Comparison of ENCODE assay signal across 8 cellular contexts in the genomic region with DNA sequence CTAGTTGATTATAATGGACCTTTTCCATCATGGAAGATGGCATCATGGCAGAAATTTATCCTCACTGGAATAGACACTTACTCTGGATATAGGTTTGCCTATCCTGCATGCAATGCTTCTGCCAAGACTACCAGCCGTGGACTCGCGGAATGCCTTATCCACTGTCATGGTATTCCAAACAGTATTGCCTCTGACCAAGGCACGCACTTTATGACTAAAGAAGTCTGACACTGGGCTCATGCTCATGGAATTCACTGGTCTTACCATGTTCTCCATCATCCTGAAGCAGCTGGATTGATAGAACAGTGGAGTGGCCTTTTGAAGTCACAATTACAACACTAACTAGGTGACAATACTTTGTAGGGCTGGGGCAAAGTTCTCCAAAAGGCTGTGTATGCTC. TPM values are rescaled to one million over a fixed set of nuclear protein-coding genes. Genes with fewer than 3 reads are reported as not detected.
DNase-seq lines count a peak whose midpoint lies in the region; ATAC-seq, FAIRE-seq and TF ChIP-seq lines count a peak whose summit lies in the region.
"Not testable (repeated sequence)": the region's sequence is repeated elsewhere in the genome, so short reads cannot be mapped to it uniquely, and the experiment has no call there.

No MANE protein-coding gene starts in this region.

- not testable (repeated sequence) for H3K27ac Mint-ChIP-seq in astrocyte (ENCODE audit: unreplicated experiment)

- not testable (repeated sequence) for H2AK9ac ChIP-seq in IMR-90 (replicated peaks; ENCODE audit: low read depth, low read length, poor library complexity)

- H3K79me2 ChIP-seq in PC-9 (ENCODE audit: low read depth), result peaks cover 69% of the 10 kb centered on the region
- H3K79me2 ChIP-seq in astrocyte (ENCODE audit: insufficient read depth, low read length), result peaks cover 34% of the 10 kb centered on the region

- peak overlapping the region; percentile 75 for H3K27ac ChIP-seq in AG04450 (ENCODE audit: low read depth, low read length)
- peak overlapping the region; percentile 69 for H3K27ac ChIP-seq in IMR-90 (ENCODE audit: insufficient read depth, low read length)
- H3K27ac ChIP-seq in PC-9, result peak overlapping the region; percentile 76
- peak overlapping the region; percentile 76 for H3K27ac ChIP-seq in astrocyte (ENCODE audit: low read depth, low read length)
- H3K27ac ChIP-seq in epithelial cell of prostate, result peak overlapping the region; percentile 63
- peak overlapping the region; percentile 20 for H3K27ac ChIP-seq in neutrophil
- peak overlapping the region in 4 of 5 donors; percentile 3 to 73 (median 8) for H3K27ac ChIP-seq in stomach

- H2BK15ac ChIP-seq in IMR-90 (ENCODE audit: low read depth, low read length), result peak overlapping the region; percentile 69; the same call in 1 of the 3 replicates

- TF ChIP-seq POLR2A in IMR-90 (IDR thresholded peaks at IDR 0.05; ENCODE audit: low read depth, low read length); stomach (IDR thresholded peaks at IDR 0.05): not testable (repeated sequence)

- H2AFZ ChIP-seq in IMR-90 (replicated peaks; ENCODE audit: low read length, poor library complexity); PC-9; astrocyte (ENCODE audit: low read depth, low read length): not testable (repeated sequence)

- not testable (repeated sequence) for H3K9me3 ChIP-seq in AG04450 (ENCODE audit: control insufficient read depth, insufficient read depth, low read length); IMR-90 (ENCODE audit: control insufficient read depth, insufficient read depth, low read length); PC-9 (ENCODE audit: insufficient read depth, low read depth); astrocyte (ENCODE audit: insufficient read depth, low read depth, low read length); neutrophil; stomach

- H2BK20ac ChIP-seq in IMR-90 (ENCODE audit: low read depth, low read length), result peak overlapping the region; percentile 7; the same call in 1 of the 2 replicates

- peak overlapping the region; percentile 75 for H2BK120ac ChIP-seq in IMR-90 (ENCODE audit: low read depth, low read length)

- H3K36me3 ChIP-seq in IMR-90 (ENCODE audit: control insufficient read depth, insufficient read depth, low read length) (peaks cover 11% of the 10 kb centered on the region), PC-9 (ENCODE audit: low read depth) (peaks cover 50% of the 10 kb centered on the region), neutrophil (peaks cover 29% of the 10 kb centered on the region), stomach (peaks cover 0 to 23% (median 10%) of the 10 kb centered on the region in 4 donors)
- not testable (repeated sequence) for H3K36me3 ChIP-seq in astrocyte (ENCODE audit: insufficient read depth, low read length)

- FAIRE-seq in astrocyte (lab: Jason Lieb, UNC), result not testable (repeated sequence)

- H3K4me3 Mint-ChIP-seq in astrocyte (ENCODE audit: unreplicated experiment), result not testable (repeated sequence)

- H3K4me1 Mint-ChIP-seq in astrocyte (ENCODE audit: low read depth, unreplicated experiment), result peaks cover 29% of the 10 kb centered on the region

- not testable (repeated sequence) for H3K4me3 ChIP-seq in AG04450 (ENCODE audit: low read depth, low read length); IMR-90 (ENCODE audit: insufficient read depth, low read depth, low read length); PC-9; astrocyte (ENCODE audit: insufficient read depth, low read depth, low read length); neutrophil (ENCODE audit: low read depth in 1 of 2, low read length in 1 of 2); stomach

- intact Hi-C loops in IMR-90 (cut with micrococcal nuclease); stomach (cut with DNase I; ENCODE audit: low total_unique reads): not testable (repeated sequence)
- intact Hi-C loops in PC-9 (cut with micrococcal nuclease; ENCODE audit: unreplicated experiment), result loop anchor here (1.0 to 5.0 kb wide), 3 partner anchors 15 to 413 kb away; a partner anchor contains a TSS

- TF ChIP-seq EP300 in stomach (IDR thresholded peaks at IDR 0.05), result not testable (repeated sequence)

- DNase-seq in AG04450 (ENCODE audit: low read depth, low spot score); PC-9; astrocyte (ENCODE audit: low read depth); epithelial cell of prostate (ENCODE audit: low read depth, low spot score); stomach: not testable (repeated sequence)
- DNase-seq in ELR (ENCODE audit: low read depth) (peak; percentile 40), IMR-90 (peak; percentile 59)

- H3K79me1 ChIP-seq in IMR-90 (ENCODE audit: low read depth in 1 of 2, low read length in 2 of 2), result peaks cover 51 to 83% of the 10 kb centered on the region in 2 experiments

- H3F3A ChIP-seq in PC-9 (ENCODE audit: insufficient read depth, low read depth), result peaks cover 56% of the 10 kb centered on the region

- 0 out of 2 replicates have a peak overlapping the region, but pooled peaks have one; percentile 48 for H3K23ac ChIP-seq in IMR-90 (ENCODE audit: low read depth, low read length)

- H2AK5ac ChIP-seq in IMR-90 (ENCODE audit: low read depth, low read length), result peak overlapping the region; percentile 92

- H3K27me3 Mint-ChIP-seq in astrocyte (ENCODE audit: low read depth, unreplicated experiment), result not testable (repeated sequence)

- POLR2A ChIA-PET in AG04450 (lab: Yijun Ruan, JAX); IMR-90 (lab: Charles Lee; ENCODE audit: unreplicated experiment); PC-9 (lab: Charles Lee; ENCODE audit: unreplicated experiment): not testable (repeated sequence)

- H3K4me1 ChIP-seq in IMR-90 (ENCODE audit: control insufficient read depth, insufficient read depth, low read length) (peaks cover 16% of the 10 kb centered on the region), PC-9 (replicated peaks; ENCODE audit: insufficient read depth) (peaks cover 70% of the 10 kb centered on the region), astrocyte (ENCODE audit: insufficient read depth, low read length) (peaks cover 38% of the 10 kb centered on the region), stomach (peaks cover 11 to 62% (median 31%) of the 10 kb centered on the region in 4 donors)
- not testable (repeated sequence) for H3K4me1 ChIP-seq in neutrophil (ENCODE audit: control insufficient read depth in 1 of 2, insufficient read depth in 1 of 2, low read depth in 1 of 2, low read length in 1 of 2)

- H3K4me2 ChIP-seq in IMR-90 (ENCODE audit: low read depth, low read length), result not testable (repeated sequence)
- H3K4me2 ChIP-seq in PC-9 (peak overlapping the region; percentile 19), astrocyte (ENCODE audit: low read length) (peak overlapping the region; percentile 25)

- peaks cover 35% of the 10 kb centered on the region for H3K36me3 Mint-ChIP-seq in astrocyte (ENCODE audit: low read depth, unreplicated experiment)

- H3K56ac ChIP-seq in IMR-90 (ENCODE audit: extremely low read depth, insufficient read depth, low read length), result not testable (repeated sequence)

- not testable (repeated sequence) for TF ChIP-seq CTCF in AG04450 (IDR thresholded peaks at IDR 0.05; ENCODE audit: low read depth, low read length); IMR-90 (conservative IDR thresholded peaks at IDR 0.05; ENCODE audit: low read depth, low read length); PC-9 (conservative IDR thresholded peaks at IDR 0.05); astrocyte (IDR thresholded peaks at IDR 0.05; ENCODE audit: insufficient read depth, low read depth, low read length); neutrophil (IDR thresholded peaks at IDR 0.05); stomach (IDR thresholded peaks at IDR 0.05)

- peak overlapping the region; percentile 49; the same call in 1 of the 2 replicates for H3K14ac ChIP-seq in IMR-90 (replicated peaks; ENCODE audit: low read depth, low read length)

- not testable (repeated sequence) for TF ChIP-seq RAD21 in IMR-90 (IDR thresholded peaks at IDR 0.05; ENCODE audit: low read length)

- not testable (repeated sequence) for H3K27me3 ChIP-seq in AG04450 (ENCODE audit: control insufficient read depth, insufficient read depth, low read length); IMR-90 (ENCODE audit: control insufficient read depth, insufficient read depth, low read length); PC-9 (ENCODE audit: insufficient read depth, low read depth); astrocyte (ENCODE audit: insufficient read depth, low read length); neutrophil; stomach

- peak overlapping the region; percentile 43 to 62; a peak in 3 of 4 replicates for H4K8ac ChIP-seq in IMR-90 (ENCODE audit: low read depth in 2 of 2, low read length in 2 of 2)

- H2BK5ac ChIP-seq in IMR-90 (ENCODE audit: low read depth, low read length, poor library complexity, severe bottlenecking), result peak overlapping the region; percentile 89

- not testable (repeated sequence) for H4K20me1 ChIP-seq in IMR-90 (ENCODE audit: insufficient read depth, low read length); PC-9 (ENCODE audit: insufficient read depth); astrocyte (ENCODE audit: insufficient read depth, low read length)

- peak overlapping the region; percentile 24; the same call in 1 of the 2 replicates for H3K18ac ChIP-seq in IMR-90 (ENCODE audit: low read depth, low read length)

- not testable (repeated sequence) for ATAC-seq in IMR-90 (ENCODE audit: low read depth)

- H4K5ac ChIP-seq in IMR-90 (ENCODE audit: low read depth, low read length), result not testable (repeated sequence)

- dilution Hi-C loops in IMR-90 (cut with HindIII; ENCODE audit: low sequenced_read_pairs, unreplicated experiment), result not testable (repeated sequence)

- not testable (repeated sequence) for H3K9me3 Mint-ChIP-seq in astrocyte (ENCODE audit: unreplicated experiment)

- H3K9ac ChIP-seq in IMR-90 (ENCODE audit: low read depth, low read length); astrocyte (ENCODE audit: low read length): not testable (repeated sequence)

- H3K4ac ChIP-seq in IMR-90 (ENCODE audit: low read depth, low read length), result peak overlapping the region; percentile 85

- CTCF ChIA-PET in AG04450 (lab: Charles Lee); IMR-90 (lab: Yijun Ruan, JAX); PC-9 (lab: Charles Lee): not testable (repeated sequence)

- H3K9me2 ChIP-seq in PC-9 (ENCODE audit: insufficient read depth), result not testable (repeated sequence)

- H3K9me1 ChIP-seq in IMR-90 (ENCODE audit: insufficient read depth, low read length), result peaks cover 20% of the 10 kb centered on the region

- peak overlapping the region; percentile 53 for H4K91ac ChIP-seq in IMR-90 (ENCODE audit: insufficient read depth, low read depth, low read length)

- in situ Hi-C loops in IMR-90 (cut with MboI; ENCODE audit: low sequenced_read_pairs), result not testable (repeated sequence)

- WGBS in IMR-90 (ENCODE audit: extremely low coverage in 2 of 2, insufficient read length in 1 of 2), 2 experiments, result 100% methylated on average over 1 of the region's 4 CpGs; no CpG with 5 or more reads in 1 of the 2 experiments
- 96 to 100% (median 99%) methylated on average over 1 to 4 of the region's 4 CpGs for WGBS in stomach, 5 donors

- not testable (repeated sequence) for BruUV-seq in IMR-90 (replicated peaks; lab: Mats Ljungman, UMichigan); PC-9 (replicated peaks; lab: Mats Ljungman, UMichigan)

RNA-seq across cellular contexts. Expression of a gene that starts 40.3 kb away (rescaled TPM):
- polyA plus RNA-seq in AG04450 (2011; rRNA removed) (117 and 179 TPM in 2 replicates), IMR-90 (2012; rRNA removed) (152 and 189 TPM in 2 replicates), stomach (100 to 1,000 TPM in 2 of 3 donors, 10 to 100 TPM in 1; 52.6 to 161 (median 150) TPM)
- polyA minus RNA-seq in AG04450 (2011; rRNA and poly(A)+ RNA removed), result 168 and 222 TPM in 2 replicates
- total RNA-seq in IMR-90 (2012; rRNA removed) (44.4 and 49.6 TPM in 2 replicates), PC-9 (2021) (256 and 279 TPM in 2 replicates), astrocyte (230 and 239 TPM in 2 replicates), stomach (100 to 1,000 TPM in 2 of 5 donors, 10 to 100 TPM in 2, 1 to 10 TPM in 1; 9.3 to 184 (median 66.9) TPM)
- polyA plus RNA-seq in IMR-90 (2012; cell fraction: cytosol; rRNA removed), result 160 and 237 TPM in 2 replicates
- 88.2 and 89.8 TPM in 2 replicates for polyA plus RNA-seq in IMR-90 (2012; cell fraction: nucleus; rRNA removed; ENCODE audit: low replicate concordance)

Comparison
In these comparisons a context has a peak if more than half of its experiments do, and no peak if none do; other contexts are left out.
1. H3K27ac ChIP-seq: peak in every context shown above with its lines; median percentile 76 in PC-9; 76 in astrocyte; 75 in AG04450; 69 in IMR-90; 63 in epithelial cell of prostate; 20 in neutrophil; 8 in stomach.